1 cellular context compared by ENCODE assay signal in the genomic region with DNA sequence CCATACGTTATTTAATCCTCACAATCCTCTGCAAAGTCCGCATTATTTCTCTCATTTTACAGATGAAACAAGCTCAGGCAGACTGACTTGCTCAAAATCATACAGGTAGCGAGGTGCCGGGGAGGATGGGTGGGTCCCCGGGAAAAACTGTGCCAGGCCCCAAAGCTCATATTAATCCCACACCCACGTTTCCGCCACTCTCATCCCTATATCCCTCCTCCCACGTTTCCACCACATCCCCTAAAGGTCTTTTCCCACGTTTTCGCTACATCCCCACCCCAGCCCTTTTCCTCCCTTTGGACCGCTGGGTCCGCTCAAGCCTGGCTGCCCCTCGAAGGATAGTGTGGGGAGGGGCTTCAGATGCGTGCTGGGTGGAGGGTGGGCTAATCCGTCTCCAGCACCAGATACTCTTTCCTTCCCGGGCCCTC.
TF ChIP-seq lines count a peak whose summit lies in the region.

No MANE protein-coding gene starts in this region.

TF ChIP-seq in H1, 55 proteins besides CTCF, POLR2A, EP300 and RAD21 (continued from another document):
- TF ChIP-seq NANOG (IDR thresholded peaks at IDR 0.05; ENCODE audit: insufficient read depth, low read depth, low read length, poor library complexity, severe bottlenecking): no peak
